ENCODE assay signal across 25 cellular contexts in the genomic region with DNA sequence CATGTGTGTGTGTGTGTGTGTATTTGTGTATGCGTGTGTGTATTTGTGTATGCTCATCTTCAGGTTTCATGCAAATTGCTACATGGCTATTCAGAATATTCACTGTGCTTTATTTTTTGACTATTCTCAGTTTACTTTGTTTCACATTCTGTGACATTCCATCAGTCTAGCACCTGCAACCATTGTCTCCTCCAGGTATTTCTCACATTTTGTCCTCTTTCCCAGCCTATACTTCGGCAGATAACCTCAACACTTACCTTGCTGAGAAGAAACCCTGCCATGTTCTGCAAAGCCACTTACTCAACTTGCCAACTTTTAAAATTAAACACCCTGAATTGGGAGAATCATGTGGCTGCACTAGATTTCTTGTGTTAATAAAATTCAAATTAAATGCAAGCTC.
DNase-seq lines count a peak whose midpoint lies in the region; ATAC-seq, FAIRE-seq and TF ChIP-seq lines count a peak whose summit lies in the region.
"Had no signal": no experiment of that assay in that cellular context is flagged by ENCODE, and none has a peak within 500 bp of the region (broad histone marks: within the 10 kb centered on the region; RNA-seq: fewer than 3 reads in every experiment).

No MANE protein-coding gene starts in this region.

- FAIRE-seq in H1 (lab: Jason Lieb, UNC) = no peak
- FAIRE-seq: A549, GM12892, GM18507, HepG2, HTR-8/SVneo had no signal

- no peak overlapping the region for H4K91ac ChIP-seq in H1 (replicated peaks; ENCODE audit: insufficient read length, low read length)

- no peaks in the 10 kb centered on the region for H3K79me2 ChIP-seq in H1 (ENCODE audit: control insufficient read depth in 1 of 2, insufficient read depth in 2 of 2, low read length in 2 of 2)

- no peak for TF ChIP-seq POLR2A in H1 (IDR thresholded peaks at IDR 0.05; ENCODE audit: control extremely low read depth in 1 of 2, low read depth in 2 of 2, low read length in 2 of 2)

- POLR2A ChIA-PET in H1 (lab: Charles Lee; ENCODE audit: partially characterized antibody) (no interaction called here), T-cell (lab: Charles Lee) (no interaction called here)

- CTCF ChIA-PET in H1 (lab: Charles Lee; ENCODE audit: partially characterized antibody) = interaction anchor here (0.7 to 1.0 kb wide), 2 partner anchors 18 to 1629 kb away, joined by 3 read pairs; no protein-coding TSS in a partner anchor
- CTCF ChIA-PET in T-cell (lab: Charles Lee) = no interaction called here

- no peak overlapping the region for H4K5ac ChIP-seq in H1 (ENCODE audit: insufficient read length, low read depth, low read length)

- no peak for TF ChIP-seq EP300 in H1 (IDR thresholded peaks at IDR 0.05; ENCODE audit: borderline replicate concordance in 1 of 2, low read depth in 2 of 2, low read length in 2 of 2)

- H3K9ac ChIP-seq in H1 (replicated peaks in 1 of 4; ENCODE audit: extremely low read depth in 1 of 4, low read depth in 3 of 4, low read length in 3 of 4) = no peak overlapping the region
- H3K9ac ChIP-seq: BLaER1 had no signal

- peaks cover 12 to 25% (median 21%) of the 10 kb centered on the region in 3 donors for H3K9me3 Mint-ChIP-seq in T-cell
- H3K9me3 Mint-ChIP-seq: GM23338 had no signal

- no peak for TF ChIP-seq CTCF in H1 (IDR thresholded peaks at IDR 0.05; ENCODE audit: control extremely low read depth in 1 of 3, insufficient read depth in 1 of 3, low read depth in 1 of 3, low read length in 3 of 3)

- no peak overlapping the region for H2BK12ac ChIP-seq in H1 (ENCODE audit: low read depth, low read length)

- H3K18ac ChIP-seq in H1 (ENCODE audit: extremely low read depth, low read length) = no peak overlapping the region

- no peak overlapping the region for H3K23ac ChIP-seq in H1 (ENCODE audit: insufficient read length)

- H3K27me3 ChIP-seq in H1 (replicated peaks in 1 of 4; ENCODE audit: control insufficient read depth in 3 of 4, extremely low read depth in 1 of 4, insufficient read depth in 3 of 4, low read length in 3 of 4) = no peaks in the 10 kb centered on the region
- H3K27me3 ChIP-seq: BLaER1 had no signal

- H3K9me3 ChIP-seq in H1 (ENCODE audit: insufficient read depth in 2 of 2, low read depth in 1 of 2, low read length in 1 of 2) = no peaks in the 10 kb centered on the region
- H3K9me3 ChIP-seq: BLaER1 had no signal

- H3K36me3 Mint-ChIP-seq in T-cell = no peaks in the 10 kb centered on the region
- H3K36me3 Mint-ChIP-seq: CD14-positive monocyte; CD4-positive, alpha-beta memory T cell; IgD-negative memory B cell had no signal

- no peaks in the 10 kb centered on the region for H3K79me1 ChIP-seq in H1 (ENCODE audit: low read depth, low read length)

- no peaks in the 10 kb centered on the region for H3K4me1 ChIP-seq in H1 (replicated peaks in 1 of 4; ENCODE audit: control insufficient read depth in 3 of 4, insufficient read depth in 4 of 4, low read length in 3 of 4)
- H3K4me1 ChIP-seq: A549, BLaER1 had no signal

- DNase-seq in Ammon's horn (ENCODE audit: low spot score) (peak; percentile 4), H1 (ENCODE audit: low read depth in 1 of 2, low spot score in 2 of 2) (no peak), medulla oblongata (ENCODE audit: extremely low spot score) (peak; percentile 30), putamen (ENCODE audit: low spot score) (peak; percentile 35), T-cell (no peak), inferior parietal cortex (ENCODE audit: extremely low spot score) (no peak)
- DNase-seq: AML-193; CD4-positive, alpha-beta memory T cell; DMS153; DMS79; GDM1; H7; HFFc6 had no signal

- H3K23me2 ChIP-seq in H1 (ENCODE audit: low read depth, low read length) = no peaks in the 10 kb centered on the region

- H3K36me3 ChIP-seq in H1 (ENCODE audit: control insufficient read depth in 2 of 4, insufficient read depth in 4 of 4, low read length in 3 of 4) = no peaks in the 10 kb centered on the region
- H3K36me3 ChIP-seq: BLaER1 had no signal

- no peak overlapping the region for H3K4me3 Mint-ChIP-seq in T-cell
- H3K4me3 Mint-ChIP-seq: CD14-positive monocyte; CD4-positive, alpha-beta memory T cell; GM23338; HFFc6; IgD-negative memory B cell had no signal

- no peak overlapping the region for H4K8ac ChIP-seq in H1 (ENCODE audit: extremely low read depth, insufficient read depth, low read length)

- H3K14ac ChIP-seq in H1 (ENCODE audit: insufficient read length) = no peak overlapping the region

- WGBS in H1 (ENCODE audit: extremely low coverage in 1 of 2, insufficient coverage in 1 of 2, insufficient read length in 1 of 2, insufficient replicate concordance in 2 of 2, low coverage in 1 of 2, low lambda C conversion rate in 2 of 2, missing lambda C conversion rate in 1 of 2), 2 experiments = 61% methylated on average over 2 of the region's 2 CpGs; no CpG with 5 or more reads in 1 of the 2 experiments

- TF ChIP-seq RAD21 in H1 (IDR thresholded peaks at IDR 0.05 in 1 of 2, conservative IDR thresholded peaks at IDR 0.05 in 1 of 2; ENCODE audit: low read depth in 2 of 2, low read length in 2 of 2) = no peak

- no peak overlapping the region for H3K27ac ChIP-seq in H1 (ENCODE audit: low read depth, low read length)
- H3K27ac ChIP-seq: 22Rv1, A549, BLaER1 had no signal

- no peak overlapping the region for H2BK20ac ChIP-seq in H1 (ENCODE audit: low read length)

- peak overlapping the region; percentile 1 for H3K56ac ChIP-seq in H1 (replicated peaks; ENCODE audit: insufficient read length, low read depth, low read length)

- no peak overlapping the region for H2BK5ac ChIP-seq in H1 (ENCODE audit: low read depth, low read length)

- H3K4me2 ChIP-seq in H1 (ENCODE audit: insufficient read depth in 1 of 2, low read depth in 2 of 2, low read length in 2 of 2) = no peak overlapping the region
- H3K4me2 ChIP-seq: A549, BLaER1, GM23338 had no signal

- H2AFZ ChIP-seq in H1 (ENCODE audit: low read length) = no peak overlapping the region
- H2AFZ ChIP-seq: GM23338 had no signal

- H3K27me3 Mint-ChIP-seq in T-cell = no peaks in the 10 kb centered on the region
- H3K27me3 Mint-ChIP-seq: CD4-positive, alpha-beta memory T cell; IgD-negative memory B cell had no signal

- H4K20me1 ChIP-seq in H1 (replicated peaks in 1 of 2; ENCODE audit: control insufficient read depth in 1 of 2, insufficient read depth in 2 of 2, low read length in 2 of 2) = no peaks in the 10 kb centered on the region
- H4K20me1 ChIP-seq: BLaER1 had no signal

- no peak overlapping the region for H3K4me3 ChIP-seq in H1 (ENCODE audit: extremely low read depth in 1 of 4, insufficient read depth in 2 of 4, low read depth in 3 of 4, low read length in 4 of 4)
- H3K4me3 ChIP-seq: A549, BLaER1, GM23338 had no signal

- no peak overlapping the region for H2BK120ac ChIP-seq in H1 (replicated peaks; ENCODE audit: low read depth, low read length)

- H3K27ac Mint-ChIP-seq in T-cell = no peak overlapping the region
- H3K27ac Mint-ChIP-seq: CD14-positive monocyte; CD4-positive, alpha-beta memory T cell; GM23338; HFFc6; IgD-negative memory B cell had no signal

- no peak overlapping the region for H2AK5ac ChIP-seq in H1 (ENCODE audit: low read depth, low read length)

- H3K4me1 Mint-ChIP-seq in T-cell = no peaks in the 10 kb centered on the region
- H3K4me1 Mint-ChIP-seq: CD14-positive monocyte; CD4-positive, alpha-beta memory T cell; GM23338 had no signal

- H3K4ac ChIP-seq in H1 (replicated peaks; ENCODE audit: insufficient read length, low read depth, low read length) = no peak overlapping the region

- no peak overlapping the region for H2BK15ac ChIP-seq in H1 (ENCODE audit: low read length)

- ATAC-seq in T-cell (replicated peaks in 1 of 4) = no peak
- no peak for ATAC-seq in HG02571 (IDR thresholded peaks at IDR 0.05; ENCODE audit: unreplicated experiment)
- ATAC-seq: A549, GM23338, HCT116, HepG2 had no signal

TF ChIP-seq in H1, 55 proteins besides CTCF, POLR2A, EP300 and RAD21:
- no peak for TF ChIP-seq CBX5 (IDR thresholded peaks at IDR 0.05; ENCODE audit: low read depth, low read length)
- no peak for TF ChIP-seq TBP (IDR thresholded peaks at IDR 0.05; ENCODE audit: low read depth, low read length)
- TF ChIP-seq, protein P1, sequence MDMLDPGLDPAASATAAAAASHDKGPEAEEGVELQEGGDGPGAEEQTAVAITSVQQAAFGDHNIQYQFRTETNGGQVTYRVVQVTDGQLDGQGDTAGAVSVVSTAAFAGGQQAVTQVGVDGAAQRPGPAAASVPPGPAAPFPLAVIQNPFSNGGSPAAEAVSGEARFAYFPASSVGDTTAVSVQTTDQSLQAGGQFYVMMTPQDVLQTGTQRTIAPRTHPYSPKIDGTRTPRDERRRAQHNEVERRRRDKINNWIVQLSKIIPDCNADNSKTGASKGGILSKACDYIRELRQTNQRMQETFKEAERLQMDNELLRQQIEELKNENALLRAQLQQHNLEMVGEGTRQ (IDR thresholded peaks at IDR 0.05; ENCODE audit: low read length) = no peak
- TF ChIP-seq RXRA (IDR thresholded peaks at IDR 0.05; ENCODE audit: insufficient read depth, low read depth, low read length) = no peak
- TF ChIP-seq TAF1 (IDR thresholded peaks at IDR 0.05; ENCODE audit: low read depth, low read length) = no peak
- TF ChIP-seq HDAC2 (IDR thresholded peaks at IDR 0.05; ENCODE audit: borderline replicate concordance in 1 of 2, low read depth in 2 of 2, low read length in 2 of 2) = no peak
- no peak for TF ChIP-seq PHF8 (conservative IDR thresholded peaks at IDR 0.05; ENCODE audit: low read depth, low read length)
- no peak for TF ChIP-seq SP4 (IDR thresholded peaks at IDR 0.05; ENCODE audit: low read length)

Comparison
In these comparisons a context has a peak if more than half of its experiments do, and no peak if none do; other contexts are left out.
1. DNase-seq: peak in Ammon's horn (single experiment), medulla oblongata (single experiment) and putamen (single experiment); none in H1 (0 of 2), T-cell (0 of 34) and inferior parietal cortex (single experiment).